ENCODE assay signal across 1 cellular context in the genomic region with DNA sequence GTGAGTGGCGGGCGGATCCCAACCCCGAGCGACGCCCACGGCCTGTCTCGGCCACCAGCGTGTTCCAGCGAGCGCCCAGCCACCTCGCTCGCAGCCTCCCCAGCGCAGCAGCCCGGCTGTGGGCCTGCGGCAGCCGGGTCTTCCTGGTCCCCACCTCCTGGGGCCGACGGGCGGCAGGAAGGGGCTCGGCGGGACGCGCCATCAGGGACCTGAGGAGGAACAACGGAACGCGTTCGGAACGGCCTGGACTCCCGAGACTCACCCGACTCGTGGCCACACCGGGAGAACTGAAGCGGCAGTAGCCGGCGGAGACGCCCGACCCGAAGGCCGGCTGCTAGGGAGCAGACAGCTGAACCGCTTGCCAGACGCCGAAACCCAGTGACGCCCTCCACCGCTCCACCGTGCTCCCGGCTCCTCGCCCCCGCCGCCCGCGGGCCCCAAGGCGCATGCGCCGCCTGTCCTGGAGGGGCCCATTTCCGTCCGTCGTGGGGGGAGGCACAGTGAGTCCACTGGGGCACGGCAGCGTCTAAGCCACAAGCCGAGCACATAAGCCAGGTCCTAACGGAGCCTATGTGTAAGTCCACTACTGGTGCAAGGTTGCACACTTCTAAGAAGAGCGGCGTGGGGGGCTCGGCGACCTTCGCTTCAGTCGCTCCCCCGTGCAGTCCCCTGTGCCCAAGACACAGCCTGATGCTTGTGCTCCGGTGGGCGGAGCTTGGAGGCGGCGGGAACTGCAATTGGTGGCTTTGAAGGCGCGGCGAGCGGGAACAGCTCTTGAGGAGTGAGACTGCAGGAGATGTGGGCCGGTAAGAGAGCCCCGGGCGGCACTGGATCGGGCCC.
TF ChIP-seq lines count a peak whose summit lies in the region.

A gene with protein sequence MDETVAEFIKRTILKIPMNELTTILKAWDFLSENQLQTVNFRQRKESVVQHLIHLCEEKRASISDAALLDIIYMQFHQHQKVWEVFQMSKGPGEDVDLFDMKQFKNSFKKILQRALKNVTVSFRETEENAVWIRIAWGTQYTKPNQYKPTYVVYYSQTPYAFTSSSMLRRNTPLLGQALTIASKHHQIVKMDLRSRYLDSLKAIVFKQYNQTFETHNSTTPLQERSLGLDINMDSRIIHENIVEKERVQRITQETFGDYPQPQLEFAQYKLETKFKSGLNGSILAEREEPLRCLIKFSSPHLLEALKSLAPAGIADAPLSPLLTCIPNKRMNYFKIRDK (plus strand): TSS at position 743 of the 840 bp plus-strand sequence. CDS start 4,726 bp downstream, outside the sequence.
TSS of gene CMC2 (minus strand) at position 414 of the 840 bp plus-strand sequence. CDS start 9,491 bp downstream, outside the sequence.

TF ChIP-seq in HepG2, 621 proteins besides CTCF, POLR2A, EP300 and RAD21 (continues in another document):
- TF ChIP-seq JUND (CRISPR knock-in tag; IDR thresholded peaks at IDR 0.05) = peak; percentile 59; the same call in 1 of the 2 replicates
- no peak for TF ChIP-seq ZNF383 (CRISPR knock-in tag; IDR thresholded peaks at IDR 0.05; ENCODE audit: borderline replicate concordance)
- TF ChIP-seq IRF2 (CRISPR knock-in tag; IDR thresholded peaks at IDR 0.05) = peak; percentile 34
- 0 out of 2 replicates have a peak, but pooled peaks have one; percentile 22 for TF ChIP-seq DNMT3B (CRISPR knock-in tag; conservative IDR thresholded peaks at IDR 0.05)
- TF ChIP-seq, protein P1, sequence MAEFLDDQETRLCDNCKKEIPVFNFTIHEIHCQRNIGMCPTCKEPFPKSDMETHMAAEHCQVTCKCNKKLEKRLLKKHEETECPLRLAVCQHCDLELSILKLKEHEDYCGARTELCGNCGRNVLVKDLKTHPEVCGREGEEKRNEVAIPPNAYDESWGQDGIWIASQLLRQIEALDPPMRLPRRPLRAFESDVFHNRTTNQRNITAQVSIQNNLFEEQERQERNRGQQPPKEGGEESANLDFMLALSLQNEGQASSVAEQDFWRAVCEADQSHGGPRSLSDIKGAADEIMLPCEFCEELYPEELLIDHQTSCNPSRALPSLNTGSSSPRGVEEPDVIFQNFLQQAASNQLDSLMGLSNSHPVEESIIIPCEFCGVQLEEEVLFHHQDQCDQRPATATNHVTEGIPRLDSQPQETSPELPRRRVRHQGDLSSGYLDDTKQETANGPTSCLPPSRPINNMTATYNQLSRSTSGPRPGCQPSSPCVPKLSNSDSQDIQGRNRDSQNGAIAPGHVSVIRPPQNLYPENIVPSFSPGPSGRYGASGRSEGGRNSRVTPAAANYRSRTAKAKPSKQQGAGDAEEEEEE (CRISPR knock-in tag; IDR thresholded peaks at IDR 0.05; ENCODE audit: borderline replicate concordance) = peak; percentile 96; the same call in 1 of the 2 replicates
- peak; percentile 83 for TF ChIP-seq HOXA5 (CRISPR knock-in tag; IDR thresholded peaks at IDR 0.05)
- TF ChIP-seq ZNF773 (CRISPR knock-in tag; IDR thresholded peaks at IDR 0.05; ENCODE audit: borderline replicate concordance) = peak; percentile 66; the same call in 1 of the 2 replicates
- 0 out of 2 replicates have a peak, but pooled peaks have one; percentile 45 for TF ChIP-seq KLF6 (CRISPR knock-in tag; IDR thresholded peaks at IDR 0.05)
- peak; percentile 88 for TF ChIP-seq ZNF275 (CRISPR knock-in tag; IDR thresholded peaks at IDR 0.05; ENCODE audit: borderline replicate concordance)
- TF ChIP-seq ZNF205 (CRISPR knock-in tag; IDR thresholded peaks at IDR 0.05) = peak; percentile 48; the same call in 1 of the 2 replicates
- TF ChIP-seq ZNF704 (CRISPR knock-in tag; IDR thresholded peaks at IDR 0.05; ENCODE audit: borderline replicate concordance) = peak; percentile 90; the same call in 1 of the 2 replicates
- peak; percentile 71 for TF ChIP-seq TGIF2 (CRISPR knock-in tag; IDR thresholded peaks at IDR 0.05)
- TF ChIP-seq ZNF432 (CRISPR knock-in tag; IDR thresholded peaks at IDR 0.05; ENCODE audit: borderline replicate concordance) = peak; percentile 77; the same call in 1 of the 2 replicates
- peak; percentile 14 to 34 for TF ChIP-seq KLF16 (CRISPR knock-in tag; IDR thresholded peaks at IDR 0.05)
- no peak; the same call in 1 of the 2 replicates for TF ChIP-seq ELF1 (CRISPR knock-in tag; IDR thresholded peaks at IDR 0.05)
- peak; percentile 64; the same call in 1 of the 2 replicates for TF ChIP-seq ZNF563 (CRISPR knock-in tag; IDR thresholded peaks at IDR 0.05)
- peak; percentile 94 for TF ChIP-seq SNAPC2 (CRISPR knock-in tag; IDR thresholded peaks at IDR 0.05)
- TF ChIP-seq, protein P2, sequence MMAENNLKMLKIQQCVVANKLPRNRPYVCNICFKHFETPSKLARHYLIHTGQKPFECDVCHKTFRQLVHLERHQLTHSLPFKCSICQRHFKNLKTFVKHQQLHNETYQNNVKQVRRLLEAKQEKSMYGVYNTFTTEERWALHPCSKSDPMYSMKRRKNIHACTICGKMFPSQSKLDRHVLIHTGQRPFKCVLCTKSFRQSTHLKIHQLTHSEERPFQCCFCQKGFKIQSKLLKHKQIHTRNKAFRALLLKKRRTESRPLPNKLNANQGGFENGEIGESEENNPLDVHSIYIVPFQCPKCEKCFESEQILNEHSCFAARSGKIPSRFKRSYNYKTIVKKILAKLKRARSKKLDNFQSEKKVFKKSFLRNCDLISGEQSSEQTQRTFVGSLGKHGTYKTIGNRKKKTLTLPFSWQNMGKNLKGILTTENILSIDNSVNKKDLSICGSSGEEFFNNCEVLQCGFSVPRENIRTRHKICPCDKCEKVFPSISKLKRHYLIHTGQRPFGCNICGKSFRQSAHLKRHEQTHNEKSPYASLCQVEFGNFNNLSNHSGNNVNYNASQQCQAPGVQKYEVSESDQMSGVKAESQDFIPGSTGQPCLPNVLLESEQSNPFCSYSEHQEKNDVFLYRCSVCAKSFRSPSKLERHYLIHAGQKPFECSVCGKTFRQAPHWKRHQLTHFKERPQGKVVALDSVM (CRISPR knock-in tag; IDR thresholded peaks at IDR 0.05) = no peak
- peak; percentile 90; the same call in 1 of the 2 replicates for TF ChIP-seq ZNF543 (CRISPR knock-in tag; IDR thresholded peaks at IDR 0.05)
- peak; percentile 94; the same call in 1 of the 2 replicates for TF ChIP-seq NFAT5 (CRISPR knock-in tag; IDR thresholded peaks at IDR 0.05)
- peak; percentile 79; the same call in 1 of the 2 replicates for TF ChIP-seq ZNF124 (CRISPR knock-in tag; IDR thresholded peaks at IDR 0.05)
- peak; percentile 97; the same call in 1 of the 2 replicates for TF ChIP-seq NONO (IDR thresholded peaks at IDR 0.05)
- TF ChIP-seq NONO (CRISPR knock-in tag; conservative IDR thresholded peaks at IDR 0.05) = peak; percentile 94
- 0 out of 2 replicates have a peak, but pooled peaks have one; percentile 19 for TF ChIP-seq ZFP90 (CRISPR knock-in tag; IDR thresholded peaks at IDR 0.05; ENCODE audit: borderline replicate concordance)
- no peak for TF ChIP-seq SUZ12 (IDR thresholded peaks at IDR 0.05; ENCODE audit: low read depth, low read length)
- peak; percentile 5; the same call in 1 of the 2 replicates for TF ChIP-seq ZNF709 (CRISPR knock-in tag; IDR thresholded peaks at IDR 0.05)
- TF ChIP-seq KAT8 (CRISPR knock-in tag; IDR thresholded peaks at IDR 0.05) = no peak; the same call in 1 of the 2 replicates
- TF ChIP-seq MYNN (CRISPR knock-in tag; IDR thresholded peaks at IDR 0.05; ENCODE audit: low read depth) = no peak
- peak; percentile 59; the same call in 1 of the 2 replicates for TF ChIP-seq FOXA3 (CRISPR knock-in tag; IDR thresholded peaks at IDR 0.05)
- TF ChIP-seq, protein P3, sequence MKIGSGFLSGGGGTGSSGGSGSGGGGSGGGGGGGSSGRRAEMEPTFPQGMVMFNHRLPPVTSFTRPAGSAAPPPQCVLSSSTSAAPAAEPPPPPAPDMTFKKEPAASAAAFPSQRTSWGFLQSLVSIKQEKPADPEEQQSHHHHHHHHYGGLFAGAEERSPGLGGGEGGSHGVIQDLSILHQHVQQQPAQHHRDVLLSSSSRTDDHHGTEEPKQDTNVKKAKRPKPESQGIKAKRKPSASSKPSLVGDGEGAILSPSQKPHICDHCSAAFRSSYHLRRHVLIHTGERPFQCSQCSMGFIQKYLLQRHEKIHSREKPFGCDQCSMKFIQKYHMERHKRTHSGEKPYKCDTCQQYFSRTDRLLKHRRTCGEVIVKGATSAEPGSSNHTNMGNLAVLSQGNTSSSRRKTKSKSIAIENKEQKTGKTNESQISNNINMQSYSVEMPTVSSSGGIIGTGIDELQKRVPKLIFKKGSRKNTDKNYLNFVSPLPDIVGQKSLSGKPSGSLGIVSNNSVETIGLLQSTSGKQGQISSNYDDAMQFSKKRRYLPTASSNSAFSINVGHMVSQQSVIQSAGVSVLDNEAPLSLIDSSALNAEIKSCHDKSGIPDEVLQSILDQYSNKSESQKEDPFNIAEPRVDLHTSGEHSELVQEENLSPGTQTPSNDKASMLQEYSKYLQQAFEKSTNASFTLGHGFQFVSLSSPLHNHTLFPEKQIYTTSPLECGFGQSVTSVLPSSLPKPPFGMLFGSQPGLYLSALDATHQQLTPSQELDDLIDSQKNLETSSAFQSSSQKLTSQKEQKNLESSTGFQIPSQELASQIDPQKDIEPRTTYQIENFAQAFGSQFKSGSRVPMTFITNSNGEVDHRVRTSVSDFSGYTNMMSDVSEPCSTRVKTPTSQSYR (CRISPR knock-in tag; IDR thresholded peaks at IDR 0.05; ENCODE audit: borderline replicate concordance) = peak; percentile 35
- TF ChIP-seq HDAC1 (CRISPR knock-in tag; IDR thresholded peaks at IDR 0.05) = peak; percentile 97
- TF ChIP-seq AGO2 (optimal IDR thresholded peaks at IDR 0.05; ENCODE audit: low read depth, low read length) = peak; percentile 92
- TF ChIP-seq ZNF317 (CRISPR knock-in tag; IDR thresholded peaks at IDR 0.05) = peak; percentile 72; the same call in 1 of the 2 replicates
- peak; percentile 71 for TF ChIP-seq SKIL (CRISPR knock-in tag; IDR thresholded peaks at IDR 0.05; ENCODE audit: borderline replicate concordance)
- TF ChIP-seq ZNF510 (CRISPR knock-in tag; IDR thresholded peaks at IDR 0.05; ENCODE audit: low read depth) = peak; percentile 96
